26 cellular contexts compared by ENCODE assay signal in genomic region chr13:98681017-98681416, GRCh38.
"Had no signal": no experiment of that assay in that cellular context is flagged by ENCODE, and none has a peak within 500 bp of the region (broad histone marks: within the 10 kb centered on the region; RNA-seq: fewer than 3 reads in every experiment).

No MANE protein-coding gene starts in this region.

- H2AFZ ChIP-seq: parathyroid adenoma had no signal

- H3K27ac ChIP-seq: esophagus squamous epithelium, lower lobe of right lung, parathyroid adenoma, right lobe of liver, suprapubic skin, transverse colon, vagina had no signal

- H3K4me1 ChIP-seq: lower lobe of right lung, right lobe of liver, transverse colon had no signal

- H3K27me3 ChIP-seq: esophagus squamous epithelium, right lobe of liver, suprapubic skin, transverse colon, vagina had no signal

- DNase-seq: cortex of kidney; effector memory CD8-positive, alpha-beta T cell; erythroblast; esophagus squamous epithelium; foreskin melanocyte; glutamatergic neuron; hypothalamus; immature natural killer cell; islet precursor cell; kidney glomerular epithelial cell; left colon; left ventricle myocardium superior; lower lobe of right lung; natural killer cell; occipital lobe; right lobe of liver; small intestine; stimulated activated CD4-positive, alpha-beta T cell treated with anti-CD3 and anti-CD28 coated beads, Interleukin-15, amount 100 ng/mL, for 24 hours; stimulated activated CD4-positive, alpha-beta T cell treated with anti-CD3 and anti-CD28 coated beads, Interleukin-2, amount 100 ng/mL, for 48 hours; stimulated activated naive B cell treated with anti-CD40 and anti-IgM and Interleukin-4, amounts not matched to agents 10 μg/mL and 1 μg/mL and 100 μg/mL, for 72 hours; transverse colon had no signal

- H3K4me3 Mint-ChIP-seq: effector memory CD8-positive, alpha-beta T cell; immature natural killer cell; natural killer cell; stimulated activated naive B cell treated with anti-CD40 and anti-IgM and Interleukin-4, amounts not matched to agents 10 μg/mL and 1 μg/mL and 100 μg/mL, for 72 hours; stimulated activated naive CD8-positive, alpha-beta T cell treated with anti-CD3 and anti-CD28 coated beads, Interleukin-15, Interleukin-2, amounts not matched to agents 100 ng/mL and 50 ng/mL, for 24 hours had no signal

- H3K36me3 Mint-ChIP-seq: immature natural killer cell; natural killer cell; stimulated activated naive B cell treated with anti-CD40 and anti-IgM and Interleukin-4, amounts not matched to agents 10 μg/mL and 1 μg/mL and 100 μg/mL, for 72 hours had no signal

- H3K79me2 ChIP-seq: parathyroid adenoma had no signal

- H3K27ac Mint-ChIP-seq: effector memory CD8-positive, alpha-beta T cell; immature natural killer cell; natural killer cell; progenitor cell of endocrine pancreas; stimulated activated naive B cell treated with anti-CD40 and anti-IgM and Interleukin-4, amounts not matched to agents 10 μg/mL and 1 μg/mL and 100 μg/mL, for 72 hours; stimulated activated naive CD8-positive, alpha-beta T cell treated with anti-CD3 and anti-CD28 coated beads, Interleukin-15, Interleukin-2, amounts not matched to agents 100 ng/mL and 50 ng/mL, for 24 hours had no signal

- H3K4me3 ChIP-seq: esophagus squamous epithelium, lower lobe of right lung, right lobe of liver, suprapubic skin, transverse colon, vagina had no signal

- ATAC-seq: effector memory CD8-positive, alpha-beta T cell; left colon; left ventricle myocardium superior; lower lobe of right lung; natural killer cell; stimulated activated naive B cell treated with anti-CD40 and anti-IgM and Interleukin-4, amounts not matched to agents 10 μg/mL and 1 μg/mL and 100 μg/mL, for 72 hours had no signal

- H3K9me3 Mint-ChIP-seq: effector memory CD8-positive, alpha-beta T cell; natural killer cell; stimulated activated naive B cell treated with anti-CD40 and anti-IgM and Interleukin-4, amounts not matched to agents 10 μg/mL and 1 μg/mL and 100 μg/mL, for 72 hours; stimulated activated naive CD8-positive, alpha-beta T cell treated with anti-CD3 and anti-CD28 coated beads, Interleukin-15, Interleukin-2, amounts not matched to agents 100 ng/mL and 50 ng/mL, for 24 hours had no signal

- H3K9me3 ChIP-seq: esophagus squamous epithelium, lower lobe of right lung, right lobe of liver, suprapubic skin, transverse colon, vagina had no signal

- H3K4me1 Mint-ChIP-seq: immature natural killer cell, natural killer cell had no signal

- H3K36me3 ChIP-seq: esophagus squamous epithelium, lower lobe of right lung, suprapubic skin, transverse colon, vagina had no signal
